Comparison of ENCODE assay signal across 27 cellular contexts in the genomic region with DNA sequence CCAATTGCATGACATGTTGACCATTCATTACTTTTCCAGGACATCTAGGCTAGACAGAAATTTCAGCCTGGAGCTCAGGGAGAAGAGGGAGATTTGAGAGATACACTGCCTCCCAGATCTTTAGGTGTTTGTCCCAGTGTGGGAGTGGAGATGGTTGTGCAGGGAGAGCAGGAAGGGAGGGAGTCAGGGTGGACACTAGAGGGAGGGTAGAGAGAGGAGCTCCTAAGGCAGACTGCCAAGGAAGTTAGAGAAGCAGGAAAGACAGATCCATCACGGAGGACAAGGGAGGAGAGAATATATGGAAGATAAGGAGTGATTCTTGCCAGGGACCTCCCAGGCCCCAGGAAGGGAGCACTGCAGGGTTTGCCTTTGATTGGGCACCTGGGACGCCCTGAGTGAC.
"Had no signal": no experiment of that assay in that cellular context is flagged by ENCODE, and none has a peak within 500 bp of the region (broad histone marks: within the 10 kb centered on the region; RNA-seq: fewer than 3 reads in every experiment).

No MANE protein-coding gene starts in this region.

- H3K4me2 ChIP-seq: KMS-11 had no signal

- H3K27ac ChIP-seq: breast epithelium, KMS-11, SJSA1 had no signal

- H3K9ac ChIP-seq: KMS-11 had no signal

- H3K4me1 Mint-ChIP-seq: WTC11 had no signal

- FAIRE-seq: RCC 7860 had no signal

- H3K36me3 ChIP-seq: breast epithelium had no signal

- H3K27me3 Mint-ChIP-seq: activated naive CD8-positive, alpha-beta T cell treated with anti-CD3 and anti-CD28 coated beads for 36 hours; IgD-negative memory B cell had no signal

- ATAC-seq: activated CD8-positive, alpha-beta T cell treated with anti-CD3 and anti-CD28 coated beads, Interleukin-2, amount 10 ng/mL, durations not matched to agents 7 days and 5 days; SK-N-SH treated with all-trans-retinoic acid at 6 μM for 48 hours; WTC11 had no signal

- H3K9me3 ChIP-seq: breast epithelium, SJSA1 had no signal

- H3K4me1 ChIP-seq: breast epithelium, SJSA1 had no signal

- H3K9me3 Mint-ChIP-seq: activated naive CD8-positive, alpha-beta T cell treated with anti-CD3 and anti-CD28 coated beads for 36 hours; IgD-negative memory B cell; WTC11 had no signal

- DNase-seq: activated CD4-positive, alpha-beta T cell treated with anti-CD3 and anti-CD28 coated beads for 48 hours; activated CD4-positive, alpha-beta T cell treated with anti-CD3 and anti-CD28 coated beads, Interleukin-2, amount 50 U/mL, for 4 hours; activated CD4-positive, CD25-positive, alpha-beta regulatory T cell treated with anti-CD3 and anti-CD28 coated beads, Interleukin-2, amount 50 U/mL, for 72 hours; activated CD8-positive, alpha-beta memory T cell treated with anti-CD3 and anti-CD28 coated beads, Interleukin-2, amount 50 U/mL, for 48 hours; activated CD8-positive, alpha-beta T cell treated with anti-CD3 and anti-CD28 coated beads, Interleukin-2, amount 10 ng/mL, durations not matched to agents 7 days and 5 days; activated effector memory CD4-positive, alpha-beta T cell treated with anti-CD3 and anti-CD28 coated beads, Interleukin-2, amount 50 U/mL, for 16 hours; activated naive CD4-positive, alpha-beta T cell treated with Interleukin-2 at 50 U/mL for 16 hours; activated naive CD8-positive, alpha-beta T cell treated with anti-CD3 and anti-CD28 coated beads for 36 hours; activated T-cell treated with anti-CD3 and anti-CD28 coated beads, Interleukin-2, amount 50 U/mL, for 1 hour; anterior cingulate cortex; caudate nucleus; NCI-H1092; NCI-H1417; NCI-H1930; NCI-H2107; NCI-H510A treated with DMSO at 0.1 percent for 48 hours; NCI-H69; NK-92 treated with Interleukin-12 subunit alpha and Interleukin-12 subunit beta, amount 100 ng/mL, for 24 hours; SHP77; SW 1271 had no signal

- H3K27me3 ChIP-seq: breast epithelium, SJSA1 had no signal

- H3K4me3 ChIP-seq: breast epithelium, SJSA1 had no signal

- H3K27ac Mint-ChIP-seq: activated CD8-positive, alpha-beta T cell treated with anti-CD3 and anti-CD28 coated beads, Interleukin-2, amount 10 ng/mL, durations not matched to agents 7 days and 5 days; activated naive CD8-positive, alpha-beta T cell treated with anti-CD3 and anti-CD28 coated beads for 36 hours; IgD-negative memory B cell; WTC11 had no signal

- H3K4me3 Mint-ChIP-seq: activated CD8-positive, alpha-beta T cell treated with anti-CD3 and anti-CD28 coated beads, Interleukin-2, amount 10 ng/mL, durations not matched to agents 7 days and 5 days; activated naive CD8-positive, alpha-beta T cell treated with anti-CD3 and anti-CD28 coated beads for 36 hours; IgD-negative memory B cell; WTC11 had no signal
